ENCODE assay signal across 9 cellular contexts in the genomic region with DNA sequence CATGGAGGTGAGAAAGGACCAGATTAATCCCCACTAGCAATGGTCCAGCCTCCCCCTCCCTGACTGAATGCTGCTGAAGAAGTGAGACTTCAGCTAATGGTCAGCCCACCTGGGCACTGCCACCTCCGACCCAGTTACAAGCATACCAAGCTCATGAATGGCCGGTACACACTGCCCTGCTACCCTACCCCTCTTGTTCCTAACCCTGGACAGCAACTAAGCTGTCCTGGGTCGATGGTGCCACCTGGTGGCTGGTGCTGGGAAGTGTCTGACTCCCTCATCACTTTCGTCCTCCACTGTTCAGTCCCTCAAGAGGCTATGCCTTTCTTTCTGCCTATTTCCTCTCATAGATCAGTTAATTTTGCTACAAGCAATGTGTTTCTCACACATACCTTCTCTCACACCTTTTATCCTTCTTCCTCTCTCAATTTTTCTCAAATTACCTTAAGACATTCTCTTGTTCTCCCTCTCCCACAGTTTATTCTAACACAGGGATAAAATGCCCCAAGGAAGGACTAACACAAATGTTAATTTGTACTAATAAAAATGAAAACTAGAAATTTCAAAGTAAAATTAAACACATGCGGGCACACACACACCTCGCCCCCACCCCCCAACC. TPM values are rescaled to one million over a fixed set of nuclear protein-coding genes. Genes with fewer than 3 reads are reported as not detected.
DNase-seq lines count a peak whose midpoint lies in the region; ATAC-seq and TF ChIP-seq lines count a peak whose summit lies in the region.
"Had no signal": no experiment of that assay in that cellular context is flagged by ENCODE, and none has a peak within 500 bp of the region (broad histone marks: within the 10 kb centered on the region; RNA-seq: fewer than 3 reads in every experiment).

No MANE protein-coding gene starts in this region.

- DNase-seq in natural killer cell treated with Interleukin-12 subunit alpha and Interleukin-12 subunit beta and Interleukin-15 and Interleukin-18, amount 100 ng/mL, for 72 hours (ENCODE audit: low spot score): peak; percentile 44
- DNase-seq in natural killer cell (no peak), Peyer's patch (no peak), epithelial cell of proximal tubule (ENCODE audit: low read depth) (no peak), DMS79 treated with DMSO at 0.1 percent for 48 hours (lab: John Stamatoyannopoulos, UW) (no peak), body of pancreas (no peak), sigmoid colon (no peak)
- peak; percentile 40 to 58 for DNase-seq in stimulated activated CD4-positive, alpha-beta T cell treated with anti-CD3 and anti-CD28 coated beads, Interleukin-4, amount 100 ng/mL, for 48 hours (ENCODE audit: low read depth in 2 of 2)

- peaks cover 0 to 12% of the 10 kb centered on the region in 2 donors for H3K4me1 Mint-ChIP-seq in natural killer cell treated with Interleukin-12 subunit alpha and Interleukin-12 subunit beta and Interleukin-15 and Interleukin-18, amount 100 ng/mL, for 72 hours (ENCODE audit: low read depth in 2 of 2)
- peaks cover 6 to 14% of the 10 kb centered on the region in 2 donors for H3K4me1 Mint-ChIP-seq in natural killer cell

- WGBS in body of pancreas, 2 donors: 23 to 26% methylated on average over 6 of the region's 6 CpGs
- WGBS in sigmoid colon, 2 donors: 23 to 28% methylated on average over 6 of the region's 6 CpGs

- peaks cover 22% of the 10 kb centered on the region for H3K36me3 Mint-ChIP-seq in natural killer cell treated with Interleukin-12 subunit alpha and Interleukin-12 subunit beta and Interleukin-15 and Interleukin-18, amount 100 ng/mL, for 72 hours
- H3K36me3 Mint-ChIP-seq in natural killer cell: peaks cover 8% of the 10 kb centered on the region

- H3K4me3 ChIP-seq in Peyer's patch (no peak overlapping the region), epithelial cell of proximal tubule (ENCODE audit: low read depth, low read length) (no peak overlapping the region), body of pancreas (no peak overlapping the region), sigmoid colon (no peak overlapping the region)
- H3K4me3 ChIP-seq: tibial artery had no signal

- peaks cover 0 to 6% (median 0%) of the 10 kb centered on the region in 4 donors for H3K9me3 ChIP-seq in Peyer's patch
- peaks cover 0 to 13% (median 0%) of the 10 kb centered on the region in 3 donors for H3K9me3 ChIP-seq in body of pancreas
- H3K9me3 ChIP-seq in sigmoid colon: peaks cover 2 to 7% (median 5%) of the 10 kb centered on the region in 4 donors

- peaks cover 32 to 68% of the 10 kb centered on the region in 2 donors for H3K27me3 Mint-ChIP-seq in natural killer cell treated with Interleukin-12 subunit alpha and Interleukin-12 subunit beta and Interleukin-15 and Interleukin-18, amount 100 ng/mL, for 72 hours
- peaks cover 47 to 50% of the 10 kb centered on the region in 2 donors for H3K27me3 Mint-ChIP-seq in natural killer cell (ENCODE audit: low read depth in 2 of 2)

- no peak overlapping the region for H3K4me3 Mint-ChIP-seq in natural killer cell treated with Interleukin-12 subunit alpha and Interleukin-12 subunit beta and Interleukin-15 and Interleukin-18, amount 100 ng/mL, for 72 hours
- H3K4me3 Mint-ChIP-seq in natural killer cell: no peak overlapping the region

- H3K9me3 Mint-ChIP-seq in natural killer cell treated with Interleukin-12 subunit alpha and Interleukin-12 subunit beta and Interleukin-15 and Interleukin-18, amount 100 ng/mL, for 72 hours: peaks cover 10% of the 10 kb centered on the region
- peaks cover 3 to 13% of the 10 kb centered on the region in 2 donors for H3K9me3 Mint-ChIP-seq in natural killer cell

- H3K27ac ChIP-seq in Peyer's patch (peak overlapping the region in 1 of 4 donors; percentile 80), body of pancreas (no peak overlapping the region), sigmoid colon (no peak overlapping the region)
- H3K27ac ChIP-seq: tibial artery had no signal

- peaks cover 0 to 4% of the 10 kb centered on the region in 2 donors for H3K27me3 ChIP-seq in Peyer's patch
- peaks cover 0 to 7% of the 10 kb centered on the region in 2 donors for H3K27me3 ChIP-seq in body of pancreas
- peaks cover 5 to 94% (median 22%) of the 10 kb centered on the region in 3 donors for H3K27me3 ChIP-seq in sigmoid colon

- intact Hi-C loops in natural killer cell (cut with micrococcal nuclease): no loop called here
- intact Hi-C loops in body of pancreas (cut with DNase I): loop anchor here (10.0 kb wide), 1 partner anchor 117 kb away; no protein-coding TSS in a partner anchor
- intact Hi-C loops in sigmoid colon (cut with DNase I): no loop called here

- no peak for ATAC-seq in natural killer cell treated with Interleukin-12 subunit alpha and Interleukin-12 subunit beta and Interleukin-15 and Interleukin-18, amount 100 ng/mL, for 72 hours
- ATAC-seq in natural killer cell: no peak
- no peak for ATAC-seq in body of pancreas

- H3K36me3 ChIP-seq in Peyer's patch: no peaks in the 10 kb centered on the region
- no peaks in the 10 kb centered on the region for H3K36me3 ChIP-seq in body of pancreas (replicated peaks in 1 of 2; ENCODE audit: insufficient read depth in 1 of 2, low read depth in 2 of 2)
- H3K36me3 ChIP-seq in sigmoid colon: no peaks in the 10 kb centered on the region
- H3K36me3 ChIP-seq: tibial artery had no signal

- no peak for TF ChIP-seq CTCF in natural killer cell (IDR thresholded peaks at IDR 0.05)
- TF ChIP-seq CTCF in Peyer's patch (IDR thresholded peaks at IDR 0.05): peak in 4 of 6 experiments; percentile 8 to 34 (median 25)
- peak; percentile 77 for TF ChIP-seq CTCF in epithelial cell of proximal tubule (conservative IDR thresholded peaks at IDR 0.05; ENCODE audit: low read depth, low read length)
- TF ChIP-seq CTCF in body of pancreas (IDR thresholded peaks at IDR 0.05): peak in 3 of 7 experiments; percentile 32 to 51 (median 47)
- no peak for TF ChIP-seq CTCF in sigmoid colon (IDR thresholded peaks at IDR 0.05)

- H3K27ac Mint-ChIP-seq in natural killer cell treated with Interleukin-12 subunit alpha and Interleukin-12 subunit beta and Interleukin-15 and Interleukin-18, amount 100 ng/mL, for 72 hours: no peak overlapping the region
- no peak overlapping the region for H3K27ac Mint-ChIP-seq in natural killer cell

- peaks cover 0 to 17% (median 8%) of the 10 kb centered on the region in 4 donors for H3K4me1 ChIP-seq in Peyer's patch
- peaks cover 4% of the 10 kb centered on the region for H3K4me1 ChIP-seq in body of pancreas
- H3K4me1 ChIP-seq in sigmoid colon: peaks cover 0 to 3% (median 2%) of the 10 kb centered on the region in 4 donors

- TF ChIP-seq EP300 in sigmoid colon (IDR thresholded peaks at IDR 0.05): no peak

- TF ChIP-seq POLR2A in Peyer's patch (IDR thresholded peaks at IDR 0.05) (no peak), body of pancreas (IDR thresholded peaks at IDR 0.05) (no peak), sigmoid colon (IDR thresholded peaks at IDR 0.05) (no peak)

RNA-seq across cellular contexts. Expression of a gene that starts 42.4 kb away (rescaled TPM):
- total RNA-seq in natural killer cell treated with Interleukin-12 subunit alpha and Interleukin-12 subunit beta and Interleukin-15 and Interleukin-18, amount 100 ng/mL, for 72 hours: 1 to 10 TPM in 1 of 2 donors, under 1 TPM in 1; 0.29 to 2.1 TPM
- 1 to 10 TPM; 1.3 to 2.1 (median 2.0) TPM for total RNA-seq in natural killer cell
- total RNA-seq in Peyer's patch: 10 to 100 TPM in 1 of 4 donors, 1 to 10 TPM in 1, under 1 TPM in 1, not detected in 1; 0.95 to 61.9 (median 3.6) TPM
- under 0.01 TPM in 1 of 2 replicates, not detected in the other for total RNA-seq in epithelial cell of proximal tubule
- under 1 TPM in 1 of 2 donors, not detected in 1; 0.52 TPM for total RNA-seq in body of pancreas
- total RNA-seq in sigmoid colon: not detected
- 10 to 100 TPM in 1 of 3 donors, under 1 TPM in 2; under 0.01 to 20.1 (median 0.23) TPM for polyA plus RNA-seq in sigmoid colon

Comparison
In these comparisons a context has a peak if more than half of its experiments do, and no peak if none do; other contexts are left out.
1. DNase-seq: peak in natural killer cell treated with Interleukin-12 subunit alpha and Interleukin-12 subunit beta and Interleukin-15 and Interleukin-18, amount 100 ng/mL, for 72 hours (single experiment) and stimulated activated CD4-positive, alpha-beta T cell treated with anti-CD3 and anti-CD28 coated beads, Interleukin-4, amount 100 ng/mL, for 48 hours (2 of 2); none in natural killer cell (single experiment), Peyer's patch (0 of 3), epithelial cell of proximal tubule (single experiment), DMS79 treated with DMSO at 0.1 percent for 48 hours (single experiment), body of pancreas (0 of 4) and sigmoid colon (single experiment).
2. CTCF ChIP-seq: peak in Peyer's patch (4 of 6) and epithelial cell of proximal tubule (single experiment); none in natural killer cell (single experiment) and sigmoid colon (0 of 4).